Comparison of ENCODE assay signal across 13 cellular contexts in genomic region chr11:47986742-47987141, GRCh38. TPM values are rescaled to one million over a fixed set of nuclear protein-coding genes. Genes with fewer than 3 reads are reported as not detected.
DNase-seq lines count a peak whose midpoint lies in the region; ATAC-seq and TF ChIP-seq lines count a peak whose summit lies in the region.
"Had no signal": no experiment of that assay in that cellular context is flagged by ENCODE, and none has a peak within 500 bp of the region (broad histone marks: within the 10 kb centered on the region; RNA-seq: fewer than 3 reads in every experiment).

No MANE protein-coding gene starts in this region.

- POLR2A ChIA-PET in CD8-positive, alpha-beta T cell (lab: Charles Lee) = no interaction called here

- no peaks in the 10 kb centered on the region for H3K9me3 Mint-ChIP-seq in activated T-cell treated with anti-CD3 and anti-CD28 coated beads, Interleukin-2, amount 50 U/mL, for 72 hours
- no peaks in the 10 kb centered on the region for H3K9me3 Mint-ChIP-seq in immature natural killer cell
- H3K9me3 Mint-ChIP-seq in CD8-positive, alpha-beta T cell = no peaks in the 10 kb centered on the region

- no peaks in the 10 kb centered on the region for H3K27me3 Mint-ChIP-seq in activated T-cell treated with anti-CD3 and anti-CD28 coated beads, Interleukin-2, amount 50 U/mL, for 72 hours (ENCODE audit: low read depth)
- H3K27me3 Mint-ChIP-seq in immature natural killer cell (ENCODE audit: low read depth in 3 of 3) = peaks cover 0 to 8% (median 0%) of the 10 kb centered on the region in 3 donors
- no peaks in the 10 kb centered on the region for H3K27me3 Mint-ChIP-seq in CD8-positive, alpha-beta T cell (ENCODE audit: low read depth)

- 93 to 100% methylated on average over 1 of the region's 1 CpG for WGBS in thyroid gland, 2 donors

- H3K36me3 ChIP-seq in Peyer's patch = no peaks in the 10 kb centered on the region
- no peaks in the 10 kb centered on the region for H3K36me3 ChIP-seq in thyroid gland
- no peaks in the 10 kb centered on the region for H3K36me3 ChIP-seq in CD8-positive, alpha-beta T cell (ENCODE audit: insufficient read depth, low read length)
- H3K36me3 ChIP-seq: upper lobe of right lung had no signal

- ATAC-seq in activated T-cell treated with anti-CD3 and anti-CD28 coated beads, Interleukin-2, amount 50 U/mL, for 72 hours (replicated peaks in 1 of 2) = no peak
- ATAC-seq in CD8-positive, alpha-beta T cell = no peak
- ATAC-seq: upper lobe of right lung had no signal

- H3K4me1 ChIP-seq in Peyer's patch = peaks cover 0 to 76% (median 7%) of the 10 kb centered on the region in 4 donors
- peaks cover 44 to 72% of the 10 kb centered on the region in 2 donors for H3K4me1 ChIP-seq in thyroid gland
- H3K4me1 ChIP-seq in CD8-positive, alpha-beta T cell (ENCODE audit: insufficient read depth, low read length) = peaks cover 44% of the 10 kb centered on the region

- CTCF ChIA-PET in CD8-positive, alpha-beta T cell (lab: Charles Lee) = no interaction called here

- H3K4me1 Mint-ChIP-seq in activated T-cell treated with anti-CD3 and anti-CD28 coated beads, Interleukin-2, amount 50 U/mL, for 72 hours (ENCODE audit: low read depth) = peaks cover 91% of the 10 kb centered on the region
- peaks cover 67 to 78% of the 10 kb centered on the region in 2 donors for H3K4me1 Mint-ChIP-seq in immature natural killer cell
- H3K4me1 Mint-ChIP-seq in CD8-positive, alpha-beta T cell (ENCODE audit: low read depth) = peaks cover 69% of the 10 kb centered on the region

- H3K4me3 ChIP-seq in Peyer's patch (no peak overlapping the region), thyroid gland (replicated peaks in 1 of 3) (no peak overlapping the region)
- H3K4me3 ChIP-seq in CD8-positive, alpha-beta T cell (ENCODE audit: low read depth, low read length) = no peak overlapping the region
- H3K4me3 ChIP-seq: upper lobe of right lung had no signal

- H3K36me3 Mint-ChIP-seq in activated T-cell treated with anti-CD3 and anti-CD28 coated beads, Interleukin-2, amount 50 U/mL, for 72 hours (ENCODE audit: insufficient read depth in 2 of 2) = peaks cover 2 to 12% of the 10 kb centered on the region in 2 donors
- H3K36me3 Mint-ChIP-seq in immature natural killer cell = peaks cover 0 to 8% (median 4%) of the 10 kb centered on the region in 3 donors
- peaks cover 6% of the 10 kb centered on the region for H3K36me3 Mint-ChIP-seq in CD8-positive, alpha-beta T cell

- H3K9me3 ChIP-seq in Peyer's patch (no peaks in the 10 kb centered on the region), thyroid gland (no peaks in the 10 kb centered on the region)
- no peaks in the 10 kb centered on the region for H3K9me3 ChIP-seq in CD8-positive, alpha-beta T cell (ENCODE audit: low read length)
- H3K9me3 ChIP-seq: upper lobe of right lung had no signal

- peak overlapping the region; percentile 60 for H3K27ac Mint-ChIP-seq in activated T-cell treated with anti-CD3 and anti-CD28 coated beads, Interleukin-2, amount 50 U/mL, for 72 hours
- peak overlapping the region in 4 of 6 donors; percentile 13 to 85 (median 48) for H3K27ac Mint-ChIP-seq in immature natural killer cell
- no peak overlapping the region for H3K27ac Mint-ChIP-seq in CD8-positive, alpha-beta T cell

- H3K27me3 ChIP-seq in Peyer's patch (no peaks in the 10 kb centered on the region), thyroid gland (no peaks in the 10 kb centered on the region)
- H3K27me3 ChIP-seq in CD8-positive, alpha-beta T cell (ENCODE audit: insufficient read depth, low read length) = no peaks in the 10 kb centered on the region
- H3K27me3 ChIP-seq: upper lobe of right lung had no signal

- TF ChIP-seq POLR2A in Peyer's patch (IDR thresholded peaks at IDR 0.05) (peak in 1 of 2 donors; percentile 17), thyroid gland (IDR thresholded peaks at IDR 0.05) (no peak)

- peak overlapping the region in 3 of 4 donors; percentile 60 to 64 (median 63) for H3K27ac ChIP-seq in Peyer's patch
- H3K27ac ChIP-seq in thyroid gland = peak overlapping the region; percentile 17 to 51 (median 41)
- H3K27ac ChIP-seq in CD8-positive, alpha-beta T cell (ENCODE audit: low read depth, low read length) = no peak overlapping the region

- TF ChIP-seq CTCF in Peyer's patch (IDR thresholded peaks at IDR 0.05) (no peak), thyroid gland (IDR thresholded peaks at IDR 0.05) (no peak), GM13976 (IDR thresholded peaks at IDR 0.05; ENCODE audit: borderline replicate concordance, control extremely low read depth, extremely low read depth, insufficient read depth, missing control alignments) (no peak)
- no peak for TF ChIP-seq CTCF in CD8-positive, alpha-beta T cell (IDR thresholded peaks at IDR 0.05)

- intact Hi-C loops in thyroid gland (cut with DNase I) = no loop called here
- intact Hi-C loops in CD8-positive, alpha-beta T cell (cut with DNase I, micrococcal nuclease) = no loop called here

- in situ Hi-C loops in GM13976 (cut with MboI; ENCODE audit: low sequenced_read_pairs, unreplicated experiment) = no loop called here

- H3K4me3 Mint-ChIP-seq in activated T-cell treated with anti-CD3 and anti-CD28 coated beads, Interleukin-2, amount 50 U/mL, for 72 hours = peak overlapping the region in 1 of 2 donors; percentile 16
- H3K4me3 Mint-ChIP-seq in immature natural killer cell = peak overlapping the region in 1 of 5 donors; percentile 14
- H3K4me3 Mint-ChIP-seq in CD8-positive, alpha-beta T cell = no peak overlapping the region

- no peak for DNase-seq in activated T-cell treated with anti-CD3 and anti-CD28 coated beads, Interleukin-2, amount 50 U/mL, for 72 hours
- DNase-seq in activated T-cell treated with anti-CD3 and anti-CD28 coated beads for 4 hours (no peak), Peyer's patch (peak in 1 of 3 donors; percentile 47), immature natural killer cell (no peak), thyroid gland (no peak), GM13976 (ENCODE audit: low spot score) (no peak)
- DNase-seq in central memory CD4-positive, alpha-beta T cell = no peak
- DNase-seq in CD8-positive, alpha-beta T cell = no peak
- DNase-seq: amygdala, cortex of kidney, NCI-H187 treated with DMSO at 0.1 percent for 48 hours, NCI-H82, upper lobe of right lung had no signal

RNA-seq across cellular contexts. Expression of gene PTPRJ, which starts 6.4 kb away (rescaled TPM):
- 10 to 100 TPM; 36.6 to 50.6 TPM for total RNA-seq in activated T-cell treated with anti-CD3 and anti-CD28 coated beads, Interleukin-2, amount 50 U/mL, for 72 hours
- total RNA-seq in Peyer's patch = 10 to 100 TPM; 28.1 to 50.1 (median 37.5) TPM
- 10 to 100 TPM; 10.0 to 19.0 (median 18.0) TPM for polyA plus RNA-seq in immature natural killer cell
- total RNA-seq in thyroid gland = 10 to 100 TPM; 45.4 to 81.9 (median 58.6) TPM
- total RNA-seq in CD8-positive, alpha-beta T cell = 10 to 100 TPM; 26.9 to 31.4 TPM
